In the genomic region with DNA sequence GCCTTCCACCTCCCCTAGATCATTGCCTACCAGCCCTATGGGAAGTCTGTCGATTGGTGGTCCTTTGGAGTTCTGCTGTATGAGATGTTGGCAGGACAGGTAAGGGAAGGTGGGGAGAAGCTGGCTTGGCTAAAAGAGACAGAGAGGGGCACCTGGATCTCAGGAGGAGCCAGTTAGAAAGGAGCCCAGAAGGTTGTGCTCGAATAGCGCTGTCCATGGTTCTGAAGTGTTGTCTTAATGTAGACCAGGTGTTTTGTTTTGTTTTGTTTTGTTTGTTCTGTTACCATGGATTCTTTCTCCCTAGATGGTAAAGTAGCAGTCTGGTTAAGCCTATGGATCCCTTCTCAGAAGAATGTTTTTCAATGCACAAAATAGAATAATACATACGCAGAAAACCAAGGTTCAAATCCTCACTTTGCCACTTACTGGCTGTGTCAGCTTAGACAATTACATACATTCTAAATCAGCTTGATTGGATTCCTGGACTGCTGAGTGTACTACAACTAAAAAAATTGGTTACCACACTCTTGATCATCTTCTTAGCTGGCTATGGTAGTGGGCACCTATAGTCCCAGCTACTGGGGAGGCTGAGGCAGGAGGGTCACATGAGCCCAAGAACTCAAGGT, we compare ENCODE assay signal across 9 cellular contexts. TPM values are rescaled to one million over a fixed set of nuclear protein-coding genes. Genes with fewer than 3 reads are reported as not detected.
DNase-seq lines count a peak whose midpoint lies in the region; ATAC-seq and TF ChIP-seq lines count a peak whose summit lies in the region.
"Had no signal": no experiment of that assay in that cellular context is flagged by ENCODE, and none has a peak within 500 bp of the region (broad histone marks: within the 10 kb centered on the region; RNA-seq: fewer than 3 reads in every experiment).

No MANE protein-coding gene starts in this region.

- H2AFZ ChIP-seq in fibroblast of lung (ENCODE audit: low read length) = no peak overlapping the region

- no peaks in the 10 kb centered on the region for H3K9me3 ChIP-seq in fibroblast of lung (ENCODE audit: control insufficient read depth, insufficient read depth, low read depth, low read length)

- no peak overlapping the region for H3K9ac ChIP-seq in fibroblast of lung (ENCODE audit: insufficient read depth, low read length)

- no peak overlapping the region for H3K4me3 ChIP-seq in fibroblast of lung (replicated peaks in 1 of 4; ENCODE audit: control extremely low read depth in 1 of 4, insufficient read depth in 1 of 4, low read depth in 3 of 4, low read length in 4 of 4)
- H3K4me3 ChIP-seq: Peyer's patch had no signal

- H3K79me2 ChIP-seq in fibroblast of lung (ENCODE audit: control insufficient read depth, insufficient read depth, low read length) = no peaks in the 10 kb centered on the region

- H3K27me3 ChIP-seq in fibroblast of lung (ENCODE audit: control insufficient read depth, insufficient read depth, low read length) = peaks cover 5% of the 10 kb centered on the region

- H4K20me1 ChIP-seq in fibroblast of lung (ENCODE audit: control insufficient read depth, extremely low read depth, insufficient read depth, low read length) = no peaks in the 10 kb centered on the region

- no peak for TF ChIP-seq CTCF in fibroblast of lung (conservative IDR thresholded peaks at IDR 0.05 in 1 of 2, IDR thresholded peaks at IDR 0.05 in 1 of 2; ENCODE audit: low read depth in 1 of 2, low read length in 2 of 2)

- no peak overlapping the region for H3K4me2 ChIP-seq in fibroblast of lung (ENCODE audit: extremely low read depth, insufficient read depth, low read length)

- no peaks in the 10 kb centered on the region for H3K4me1 ChIP-seq in fibroblast of lung (ENCODE audit: control insufficient read depth, extremely low read depth, insufficient read depth, low read length)

- no peak for ATAC-seq in GM21367 (IDR thresholded peaks at IDR 0.05; ENCODE audit: unreplicated experiment)

- DNase-seq in stimulated activated CD4-positive, alpha-beta T cell treated with anti-CD3 and anti-CD28 coated beads, Interleukin-4, amount 100 ng/mL, for 24 hours = peak; percentile 29
- no peak for DNase-seq in stimulated activated CD4-positive, alpha-beta T cell treated with anti-CD3 and anti-CD28 coated beads, Interleukin-15, amount 100 ng/mL, for 24 hours
- DNase-seq in RPMI8226 = peak; percentile 79
- DNase-seq in fibroblast of lung (ENCODE audit: low read depth in 2 of 2) = peak; percentile 27 to 33
- no peak for DNase-seq in hepatic stellate cell (ENCODE audit: low spot score)
- no peak for DNase-seq in activated CD8-positive, alpha-beta memory T cell treated with anti-CD3 and anti-CD28 coated beads for 24 hours
- DNase-seq in NCI-H82 (lab: John Stamatoyannopoulos, UW) = no peak
- DNase-seq: Peyer's patch had no signal

- no peaks in the 10 kb centered on the region for H3K36me3 ChIP-seq in fibroblast of lung (ENCODE audit: control insufficient read depth, insufficient read depth, low read length)
- H3K36me3 ChIP-seq: Peyer's patch had no signal

- no peak overlapping the region for H3K27ac ChIP-seq in fibroblast of lung (ENCODE audit: insufficient read depth, low read length)
- H3K27ac ChIP-seq: Peyer's patch had no signal

RNA-seq across cellular contexts. Expression of a gene that starts 5.9 kb away (rescaled TPM):
- total RNA-seq in fibroblast of lung = 0.17 and 0.26 TPM in 2 replicates
- 0.68 and 3.2 TPM in 2 replicates for polyA plus RNA-seq in fibroblast of lung
- polyA plus RNA-seq in fibroblast of lung (2012) = 0.56 and 2.8 TPM in 2 replicates
- 0.27 and 6.6 TPM in 2 replicates for polyA minus RNA-seq in fibroblast of lung (ENCODE audit: low replicate concordance)
- total RNA-seq: Peyer's patch had no signal

RNA-seq across cellular contexts. Expression of a gene that starts 21.2 kb away (rescaled TPM):
- total RNA-seq in fibroblast of lung = not detected in 2 replicates
- not detected in 2 replicates for polyA plus RNA-seq in fibroblast of lung
- polyA plus RNA-seq in fibroblast of lung (2012) = not detected in 2 replicates
- 0.11 TPM in 1 of 2 replicates, not detected in the other for polyA minus RNA-seq in fibroblast of lung (ENCODE audit: low replicate concordance)

RNA-seq across cellular contexts. Expression of a gene that starts 35.5 kb away (rescaled TPM):
- total RNA-seq in fibroblast of lung = 3.1 and 9.1 TPM in 2 replicates
- polyA plus RNA-seq in fibroblast of lung = 46.0 and 51.5 TPM in 2 replicates
- polyA plus RNA-seq in fibroblast of lung (2012) = 138 and 198 TPM in 2 replicates
- 301 and 407 TPM in 2 replicates for polyA minus RNA-seq in fibroblast of lung (ENCODE audit: low replicate concordance)

RNA-seq across cellular contexts. Expression of a gene that starts 59.6 kb away (rescaled TPM):
- under 0.01 TPM in 1 of 2 replicates, not detected in the other for total RNA-seq in fibroblast of lung
- 0.01 TPM in 2 replicates for polyA plus RNA-seq in fibroblast of lung
- polyA plus RNA-seq in fibroblast of lung (2012) = 0.09 and 0.16 TPM in 2 replicates
- polyA minus RNA-seq in fibroblast of lung (ENCODE audit: low replicate concordance) = not detected in 2 replicates
- total RNA-seq: Peyer's patch had no signal

Comparison
In these comparisons a context has a peak if more than half of its experiments do, and no peak if none do; other contexts are left out.
1. DNase-seq: peak in stimulated activated CD4-positive, alpha-beta T cell treated with anti-CD3 and anti-CD28 coated beads, Interleukin-4, amount 100 ng/mL, for 24 hours (single experiment), RPMI8226 (single experiment) and fibroblast of lung (2 of 2); none in stimulated activated CD4-positive, alpha-beta T cell treated with anti-CD3 and anti-CD28 coated beads, Interleukin-15, amount 100 ng/mL, for 24 hours (single experiment), hepatic stellate cell (single experiment), activated CD8-positive, alpha-beta memory T cell treated with anti-CD3 and anti-CD28 coated beads for 24 hours (single experiment) and NCI-H82 (single experiment).